In genomic region chr2:180952082-180952481, GRCh38 we compare ENCODE assay signal across 30 cellular contexts. TPM values are rescaled to one million over a fixed set of nuclear protein-coding genes. Genes with fewer than 3 reads are reported as not detected.
DNase-seq lines count a peak whose midpoint lies in the region; ATAC-seq and TF ChIP-seq lines count a peak whose summit lies in the region.
"Had no signal": no experiment of that assay in that cellular context is flagged by ENCODE, and none has a peak within 500 bp of the region (broad histone marks: within the 10 kb centered on the region; RNA-seq: fewer than 3 reads in every experiment).

No MANE protein-coding gene starts in this region.

- H3K27me3 ChIP-seq in tibial nerve: no peaks in the 10 kb centered on the region
- H3K27me3 ChIP-seq: ovary had no signal

- no peak overlapping the region for H3K4me3 ChIP-seq in tibial nerve
- H3K4me3 ChIP-seq: lower lobe of right lung, mucosa of descending colon, ovary, smooth muscle cell had no signal

- H3K36me3 Mint-ChIP-seq in activated T-cell treated with anti-CD3 and anti-CD28 coated beads, Interleukin-2, amount 50 U/mL, for 72 hours (ENCODE audit: insufficient read depth in 2 of 2): no peaks in the 10 kb centered on the region
- H3K36me3 Mint-ChIP-seq in endothelial cell (ENCODE audit: low read depth, unreplicated experiment): no peaks in the 10 kb centered on the region
- H3K36me3 Mint-ChIP-seq: activated naive CD4-positive, alpha-beta T cell treated with anti-CD3 and anti-CD28 coated beads, Interleukin-2, amount 50 U/mL, for 72 hours; CD8-positive, alpha-beta T cell had no signal

- TF ChIP-seq EP300 in tibial nerve (IDR thresholded peaks at IDR 0.05): no peak

- H3K4me1 Mint-ChIP-seq in activated T-cell treated with anti-CD3 and anti-CD28 coated beads, Interleukin-2, amount 50 U/mL, for 72 hours (ENCODE audit: low read depth): peaks cover 11% of the 10 kb centered on the region
- H3K4me1 Mint-ChIP-seq in endothelial cell (ENCODE audit: unreplicated experiment): no peaks in the 10 kb centered on the region
- H3K4me1 Mint-ChIP-seq: H9, nephron had no signal

- TF ChIP-seq CTCF in tibial nerve (IDR thresholded peaks at IDR 0.05) (no peak), endothelial cell (IDR thresholded peaks at IDR 0.05; ENCODE audit: unreplicated experiment) (no peak)

- no peak overlapping the region for H3K27ac ChIP-seq in tibial nerve
- H3K27ac ChIP-seq: HL-60, lower lobe of right lung, ovary, VCaP had no signal

- H3K9me3 ChIP-seq in tibial nerve: no peaks in the 10 kb centered on the region
- H3K9me3 ChIP-seq: lower lobe of right lung, mucosa of descending colon, ovary had no signal

- no peaks in the 10 kb centered on the region for H3K4me1 ChIP-seq in tibial nerve
- H3K4me1 ChIP-seq: lower lobe of right lung had no signal

- no peak for DNase-seq in activated T-cell treated with anti-CD3 and anti-CD28 coated beads, Interleukin-2, amount 50 U/mL, for 72 hours
- DNase-seq in activated T-cell treated with anti-CD3 and anti-CD28 coated beads for 4 hours (no peak), islet precursor cell (peak; percentile 39), tibial nerve (ENCODE audit: low spot score in 2 of 2) (no peak), endothelial cell (ENCODE audit: low spot score) (no peak)
- DNase-seq: activated CD4-positive, alpha-beta T cell treated with anti-CD3 and anti-CD28 coated beads, Interleukin-2, amount 50 U/mL, for 1 hour; AML-193; aorta; caudate nucleus; CD8-positive, alpha-beta T cell; dermis blood vessel endothelial cell; H9; lower lobe of right lung; mucosa of descending colon; NCI-H1092; NCI-H1930; NCI-H226; NCI-H774; ovary; stimulated activated CD4-positive, alpha-beta T cell treated with anti-CD3 and anti-CD28 coated beads, Interleukin-2, amount 100 ng/mL, for 24 hours had no signal

- ATAC-seq in activated T-cell treated with anti-CD3 and anti-CD28 coated beads, Interleukin-2, amount 50 U/mL, for 72 hours (replicated peaks in 1 of 2): peak; percentile 60 to 89
- ATAC-seq in GM21423 (IDR thresholded peaks at IDR 0.05; ENCODE audit: unreplicated experiment) (peak; percentile 45), HG02885 (IDR thresholded peaks at IDR 0.05; ENCODE audit: poor library complexity, unreplicated experiment) (peak; percentile 59), GM21723 (IDR thresholded peaks at IDR 0.05; ENCODE audit: unreplicated experiment) (no peak)
- ATAC-seq: CD8-positive, alpha-beta T cell; HepG2; lower lobe of right lung; mucosa of descending colon had no signal

- 90 to 93% methylated on average over 2 of the region's 2 CpGs for WGBS in tibial nerve, 2 donors

- peaks cover 23% of the 10 kb centered on the region for H3K27me3 Mint-ChIP-seq in activated T-cell treated with anti-CD3 and anti-CD28 coated beads, Interleukin-2, amount 50 U/mL, for 72 hours (ENCODE audit: low read depth)
- H3K27me3 Mint-ChIP-seq in endothelial cell (ENCODE audit: unreplicated experiment): no peaks in the 10 kb centered on the region

- H3K9me3 Mint-ChIP-seq in activated T-cell treated with anti-CD3 and anti-CD28 coated beads, Interleukin-2, amount 50 U/mL, for 72 hours: no peaks in the 10 kb centered on the region
- no peaks in the 10 kb centered on the region for H3K9me3 Mint-ChIP-seq in endothelial cell (ENCODE audit: unreplicated experiment)
- H3K9me3 Mint-ChIP-seq: activated naive CD4-positive, alpha-beta T cell treated with anti-CD3 and anti-CD28 coated beads, Interleukin-2, amount 50 U/mL, for 72 hours; activated T-helper 2 cell treated with anti-CD3 and anti-CD28 coated beads, Interferon-gamma antibody, Interleukin-2, Interleukin-4, amounts not matched to agents 10 μg/mL and 5 μg/mL and 100 μg/mL, durations not matched to agents 14 hours and 24 hours and 36 hours; CD8-positive, alpha-beta T cell; H9; nephron had no signal

- no peak overlapping the region for H3K27ac Mint-ChIP-seq in activated T-cell treated with anti-CD3 and anti-CD28 coated beads, Interleukin-2, amount 50 U/mL, for 72 hours
- no peak overlapping the region for H3K27ac Mint-ChIP-seq in endothelial cell (ENCODE audit: unreplicated experiment)
- H3K27ac Mint-ChIP-seq: activated naive CD4-positive, alpha-beta T cell treated with anti-CD3 and anti-CD28 coated beads, Interleukin-2, amount 50 U/mL, for 72 hours; activated T-helper 2 cell treated with anti-CD3 and anti-CD28 coated beads, Interferon-gamma antibody, Interleukin-2, Interleukin-4, amounts not matched to agents 10 μg/mL and 5 μg/mL and 100 μg/mL, durations not matched to agents 14 hours and 24 hours and 36 hours; CD8-positive, alpha-beta T cell; H9; nephron had no signal

- H3K4me3 Mint-ChIP-seq in activated T-cell treated with anti-CD3 and anti-CD28 coated beads, Interleukin-2, amount 50 U/mL, for 72 hours: no peak overlapping the region
- H3K4me3 Mint-ChIP-seq in endothelial cell (ENCODE audit: unreplicated experiment): no peak overlapping the region
- H3K4me3 Mint-ChIP-seq: CD8-positive, alpha-beta T cell; H9; nephron had no signal

- no peaks in the 10 kb centered on the region for H3K36me3 ChIP-seq in tibial nerve
- H3K36me3 ChIP-seq: lower lobe of right lung, ovary had no signal

- no peak for TF ChIP-seq POLR2A in tibial nerve (IDR thresholded peaks at IDR 0.05)

RNA-seq across cellular contexts. Expression of gene UBE2E3, which starts 28.3 kb away (rescaled TPM):
- 10 to 100 TPM; 37.8 to 41.4 TPM for total RNA-seq in activated T-cell treated with anti-CD3 and anti-CD28 coated beads, Interleukin-2, amount 50 U/mL, for 72 hours
- 100 to 1,000 TPM in 2 of 4 donors, 10 to 100 TPM in 2; 55.5 to 131 (median 99.0) TPM for total RNA-seq in tibial nerve
- total RNA-seq in endothelial cell (ENCODE audit: unreplicated experiment): 237 TPM
